Comparison of ENCODE assay signal across 20 cellular contexts in genomic region chr1:162596514-162597170, GRCh38.
"Had no signal": no experiment of that assay in that cellular context is flagged by ENCODE, and none has a peak within 500 bp of the region (broad histone marks: within the 10 kb centered on the region; RNA-seq: fewer than 3 reads in every experiment).

No MANE protein-coding gene starts in this region.

- ATAC-seq: activated CD8-positive, alpha-beta memory T cell treated with anti-CD3 and anti-CD28 coated beads, Interleukin-2, amount 10 ng/mL, durations not matched to agents 7 days and 5 days; activated T-helper 17 cell treated with anti-CD3 and anti-CD28 coated beads, Interleukin-2, amount 50 U/mL, for 72 hours; gastrocnemius medialis; lower lobe of right lung; natural killer cell; stimulated activated naive CD8-positive, alpha-beta T cell treated with anti-CD3 and anti-CD28 coated beads, Interleukin-15, Interleukin-2, amounts not matched to agents 100 U/mL and 50 U/mL, for 24 hours had no signal

- H3K9me3 ChIP-seq: gastrocnemius medialis, lower lobe of right lung, neutrophil had no signal

- H3K27ac ChIP-seq: brain microvascular endothelial cell, coronary artery, gastrocnemius medialis, lower lobe of right lung, neutrophil had no signal

- H3K27me3 ChIP-seq: brain microvascular endothelial cell, gastrocnemius medialis, neutrophil had no signal

- H3K4me1 ChIP-seq: gastrocnemius medialis, lower lobe of right lung had no signal

- DNase-seq: activated CD4-positive, alpha-beta memory T cell treated with anti-CD3 and anti-CD28 coated beads for 36 hours; activated CD4-positive, alpha-beta T cell treated with anti-CD3 and anti-CD28 coated beads for 4 hours; activated CD8-positive, alpha-beta memory T cell treated with anti-CD3 and anti-CD28 coated beads, Interleukin-2, amount 10 ng/mL, durations not matched to agents 7 days and 5 days; activated naive CD4-positive, alpha-beta T cell treated with anti-CD3 and anti-CD28 coated beads for 36 hours; activated T-cell treated with anti-CD3 and anti-CD28 coated beads, Interleukin-2, amount 50 U/mL, for 1 hour; anterior cingulate cortex; brain microvascular endothelial cell; central memory CD4-positive, alpha-beta T cell; erythroblast; gastrocnemius medialis; head of caudate nucleus; lower lobe of right lung; natural killer cell; retina; stimulated activated naive CD8-positive, alpha-beta T cell treated with anti-CD3 and anti-CD28 coated beads, Interleukin-15, Interleukin-2, amounts not matched to agents 100 U/mL and 50 U/mL, for 24 hours; substantia nigra; trophoblast cell had no signal

- H3K4me3 ChIP-seq: coronary artery, gastrocnemius medialis, lower lobe of right lung had no signal
